Comparison of ENCODE assay signal across 11 cellular contexts in genomic region chr11:41788177-41788576, GRCh38.
"Had no signal": no experiment of that assay in that cellular context is flagged by ENCODE, and none has a peak within 500 bp of the region (broad histone marks: within the 10 kb centered on the region; RNA-seq: fewer than 3 reads in every experiment).

No MANE protein-coding gene starts in this region.

- H3K9me3 ChIP-seq: HAP-1 had no signal

- H3K4me1 ChIP-seq: HAP-1 had no signal

- DNase-seq: GM23248, GOT3, H7, H9, HCEC 1CT, HFFc6 had no signal

- FAIRE-seq: H1, H54 had no signal

- H3K9ac ChIP-seq: GM23248 had no signal

- H3K36me3 ChIP-seq: HAP-1 had no signal

- H3K4me3 ChIP-seq: GM23248, GM23338, HAP-1 had no signal

- H2AFZ ChIP-seq: GM23248, GM23338 had no signal

- H3K27ac ChIP-seq: GM23248 had no signal

- H3K4me2 ChIP-seq: GM23338 had no signal

- ATAC-seq: GM23338, HCT116 had no signal
